ENCODE assay signal across 8 cellular contexts in genomic region chr1:25996966-25997758, GRCh38. TPM values are rescaled to one million over a fixed set of nuclear protein-coding genes. Genes with fewer than 3 reads are reported as not detected.
DNase-seq lines count a peak whose midpoint lies in the region; ATAC-seq and TF ChIP-seq lines count a peak whose summit lies in the region.

No MANE protein-coding gene starts in this region.

- no peaks in the 10 kb centered on the region for H3K9me3 ChIP-seq in Panc1 (ENCODE audit: control insufficient read depth, insufficient read depth, low read depth, low read length)
- H3K9me3 ChIP-seq in lower lobe of right lung, result no peaks in the 10 kb centered on the region
- H3K9me3 ChIP-seq in thoracic aorta, result no peaks in the 10 kb centered on the region

- TSS peak; percentile 88 for BruUV-seq in Panc1 (replicated peaks; lab: Mats Ljungman, UMichigan)

- H3K27me3 ChIP-seq in ACC112 (ENCODE audit: insufficient read depth, low read length) (no peaks in the 10 kb centered on the region), Panc1 (ENCODE audit: control insufficient read depth, insufficient read depth, low read length) (no peaks in the 10 kb centered on the region), lower lobe of right lung (ENCODE audit: low read depth) (no peaks in the 10 kb centered on the region), thoracic aorta (replicated peaks; ENCODE audit: insufficient read depth) (no peaks in the 10 kb centered on the region)

- H3K36me3 ChIP-seq in ACC112 (ENCODE audit: insufficient read depth, low read length) (no peaks in the 10 kb centered on the region), Panc1 (ENCODE audit: control insufficient read depth, insufficient read depth, low read length) (no peaks in the 10 kb centered on the region), lower lobe of right lung (no peaks in the 10 kb centered on the region), thoracic aorta (no peaks in the 10 kb centered on the region)

- peak overlapping the region; percentile 97 for H2AFZ ChIP-seq in ACC112 (ENCODE audit: low read length, unreplicated experiment)

- peaks cover 2% of the 10 kb centered on the region for H3K79me2 ChIP-seq in ACC112 (ENCODE audit: control insufficient read depth, insufficient read depth, low read length, unreplicated experiment)

- DNase-seq in Panc1 (ENCODE audit: low read depth, low spot score), result no peak
- no peak for DNase-seq in coronary artery (ENCODE audit: low spot score)
- DNase-seq in lower lobe of right lung, result no peak
- no peak for DNase-seq in thoracic aorta (ENCODE audit: low spot score)
- DNase-seq in NCI-H187 (lab: John Stamatoyannopoulos, UW), result no peak

- H3K27ac ChIP-seq in ACC112 (ENCODE audit: low read depth, low read length) (peak overlapping the region; percentile 13), Panc1 (ENCODE audit: low read length) (peak overlapping the region; percentile 99), coronary artery (peak overlapping the region; percentile 63 to 90), lower lobe of right lung (peak overlapping the region; percentile 93), thoracic aorta (peak overlapping the region; percentile 59 to 62)

- H3K4me1 ChIP-seq in ACC112 (ENCODE audit: control insufficient read depth, insufficient read depth, low read length, unreplicated experiment) (peaks cover 14% of the 10 kb centered on the region), Panc1 (ENCODE audit: control insufficient read depth, insufficient read depth, low read length) (peaks cover 12% of the 10 kb centered on the region), lower lobe of right lung (peaks cover 21% of the 10 kb centered on the region), thoracic aorta (ENCODE audit: control insufficient read depth in 1 of 2, low read depth in 2 of 2) (peaks cover 4 to 20% of the 10 kb centered on the region in 2 donors)

- in situ Hi-C loops in Panc1 (cut with HindIII; ENCODE audit: low pct_unique_long_range_greater_than_20kb, low sequenced_read_pairs), result loop anchor here (5.0 kb wide), 1 partner anchor 100 kb away; no protein-coding TSS in a partner anchor

- POLR2A ChIA-PET in Panc1 (lab: Charles Lee), result interaction anchor here (0.9 kb wide), 1 partner anchor 104 kb away, joined by 3 read pairs; no protein-coding TSS in a partner anchor

- CTCF ChIA-PET in Panc1 (lab: Charles Lee), result interaction anchor here (0.6 to 3.1 kb wide), 14 partner anchors 34 to 286 kb away, joined by 3 to 56 read pairs (median 4); no protein-coding TSS in a partner anchor

- intact Hi-C loops in Panc1 (cut with micrococcal nuclease; ENCODE audit: unreplicated experiment), result loop anchor here (10.0 kb wide), 1 partner anchor 162 kb away; no protein-coding TSS in a partner anchor
- intact Hi-C loops in lower lobe of right lung (cut with DNase I), result loop anchor here (5.0 kb wide), 1 partner anchor 90 kb away; the partner anchor contains the start of gene STMN1

- peak overlapping the region; percentile 86 for H3K4me3 ChIP-seq in ACC112 (ENCODE audit: low read depth, low read length)
- peak overlapping the region; percentile 59 for H3K4me3 ChIP-seq in GM12875 (ENCODE audit: low read depth, low read length)
- H3K4me3 ChIP-seq in Panc1 (ENCODE audit: low read depth in 2 of 2, low read length in 2 of 2), result peak overlapping the region; percentile 78 to 89
- H3K4me3 ChIP-seq in coronary artery, result peak overlapping the region; percentile 81
- H3K4me3 ChIP-seq in lower lobe of right lung, result peak overlapping the region; percentile 76
- H3K4me3 ChIP-seq in thoracic aorta, result peak overlapping the region; percentile 74

- ATAC-seq in Panc1 (no peak), lower lobe of right lung (peak; percentile 37 to 43), thoracic aorta (ENCODE audit: insufficient number of reproducible peaks, low FRiP score, low read depth) (no peak), HG03571 (IDR thresholded peaks at IDR 0.05; ENCODE audit: unreplicated experiment) (no peak)

- TF ChIP-seq CTCF in GM12875 (IDR thresholded peaks at IDR 0.05; ENCODE audit: borderline replicate concordance, insufficient read depth, low read depth, low read length), result no peak
- TF ChIP-seq CTCF in Panc1 (IDR thresholded peaks at IDR 0.05), result no peak
- no peak for TF ChIP-seq CTCF in coronary artery (IDR thresholded peaks at IDR 0.05)
- no peak for TF ChIP-seq CTCF in lower lobe of right lung (IDR thresholded peaks at IDR 0.05)
- no peak for TF ChIP-seq CTCF in thoracic aorta (IDR thresholded peaks at IDR 0.05)

RNA-seq across cellular contexts. Expression of gene PAFAH2, which starts 0.7 kb away (rescaled TPM):
- total RNA-seq in Panc1 (2021; ENCODE audit: unreplicated experiment) (8.5 TPM), lower lobe of right lung (19.4 TPM), thoracic aorta (1 to 10 TPM; 3.6 to 6.9 TPM)
- polyA plus RNA-seq in Panc1 (2012; ENCODE audit: insufficient read length), result 8.0 TPM

RNA-seq across cellular contexts. Expression of gene EXTL1, which starts 24.4 kb away (rescaled TPM):
- total RNA-seq in Panc1 (2021; ENCODE audit: unreplicated experiment), result 0.10 TPM
- polyA plus RNA-seq in Panc1 (2012; ENCODE audit: insufficient read length), result not detected
- 0.24 TPM for total RNA-seq in lower lobe of right lung
- total RNA-seq in thoracic aorta, result 1 to 10 TPM in 1 of 2 donors, not detected in 1; 1.6 TPM

RNA-seq across cellular contexts. Expression of gene SLC30A2, which starts 48.8 kb away (rescaled TPM):
- total RNA-seq in Panc1 (2021; ENCODE audit: unreplicated experiment) (0.23 TPM), lower lobe of right lung (not detected), thoracic aorta (not detected)
- polyA plus RNA-seq in Panc1 (2012; ENCODE audit: insufficient read length), result not detected

Comparison
In these comparisons a context has a peak if more than half of its experiments do, and no peak if none do; other contexts are left out.
1. H3K27ac ChIP-seq: peak in every context shown above with its lines; median percentile 99 in Panc1; 93 in lower lobe of right lung; 76 in coronary artery; 60 in thoracic aorta; 13 in ACC112.
2. ATAC-seq: peak in lower lobe of right lung (2 of 2); none in Panc1 (single experiment), thoracic aorta (single experiment) and HG03571 (single experiment).
3. Peak in every context shown above with its lines, with median percentiles within 50 percentile points of each other: H3K4me3 ChIP-seq.